Comparison of ENCODE assay signal across 8 cellular contexts in the genomic region with DNA sequence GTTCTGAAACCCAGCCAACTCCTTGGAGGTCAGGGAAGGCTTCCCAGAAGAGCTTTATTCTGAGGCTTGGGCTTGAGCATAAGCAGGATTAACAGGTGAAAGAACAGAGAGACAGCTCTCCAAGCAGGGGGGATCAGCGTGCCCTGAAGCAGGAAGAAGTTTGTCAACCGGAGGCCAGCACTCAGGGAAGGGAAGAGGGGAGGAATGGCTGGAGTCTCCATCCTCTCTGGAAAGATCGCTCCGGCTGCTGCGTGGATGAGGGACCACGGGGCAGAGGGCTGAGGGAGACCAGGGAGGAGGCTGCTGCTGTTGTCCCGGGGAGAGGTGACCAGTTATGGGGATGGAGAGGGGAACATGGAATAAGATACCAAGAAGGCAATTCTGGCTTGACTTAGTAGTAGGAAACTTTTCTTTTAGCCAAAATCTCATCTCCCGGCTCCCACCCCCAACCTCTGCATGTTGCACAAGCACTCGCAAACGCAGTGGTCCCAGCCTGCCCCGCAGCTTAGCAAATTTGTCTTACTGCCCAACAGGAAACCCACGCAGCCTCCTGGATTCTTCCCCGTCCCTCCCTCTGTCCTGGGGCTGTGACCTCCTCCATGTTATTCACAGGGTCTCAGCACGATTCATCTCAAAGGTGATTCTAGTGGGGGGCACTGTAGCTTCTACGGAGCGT. TPM values are rescaled to one million over a fixed set of nuclear protein-coding genes. Genes with fewer than 3 reads are reported as not detected.
DNase-seq lines count a peak whose midpoint lies in the region; ATAC-seq and TF ChIP-seq lines count a peak whose summit lies in the region.

No MANE protein-coding gene starts in this region.

- peaks cover 22% of the 10 kb centered on the region for H3K36me3 Mint-ChIP-seq in GM23338 (ENCODE audit: low read depth)

- 0 out of 2 replicates have a peak, but pooled peaks cover 5% of the 10 kb centered on the region for H3K9me3 ChIP-seq in SU-DHL-6 (ENCODE audit: insufficient read depth, low read length)

- H3K9me3 Mint-ChIP-seq in GM23338 = peaks cover 12% of the 10 kb centered on the region

- ATAC-seq in GM23338 (peak; percentile 27), HG02571 (IDR thresholded peaks at IDR 0.05; ENCODE audit: unreplicated experiment) (no peak), HG02884 (IDR thresholded peaks at IDR 0.05; ENCODE audit: unreplicated experiment) (no peak)

- H3K27me3 ChIP-seq in GM23338 (ENCODE audit: insufficient read depth) (peaks cover 12% of the 10 kb centered on the region), SU-DHL-6 (ENCODE audit: low read length) (no peaks in the 10 kb centered on the region)

- DNase-seq in GM23338 (ENCODE audit: low spot score) (no peak), fibroblast of villous mesenchyme (ENCODE audit: low read depth) (peak; percentile 22), skeletal muscle cell (ENCODE audit: low read depth) (no peak), NCI-H128 (lab: John Stamatoyannopoulos, UW; ENCODE audit: unreplicated experiment) (no peak), SHP77 (lab: John Stamatoyannopoulos, UW) (no peak)

- peaks cover 37% of the 10 kb centered on the region for H3K4me1 Mint-ChIP-seq in GM23338

- H4K20me1 ChIP-seq in GM23338 (replicated peaks; ENCODE audit: insufficient read depth) (no peaks in the 10 kb centered on the region), SU-DHL-6 (ENCODE audit: low read depth, low read length) (no peaks in the 10 kb centered on the region)

- H3K4me3 Mint-ChIP-seq in GM23338 = peak overlapping the region; percentile 78

- peak overlapping the region; percentile 59 for H3K9ac ChIP-seq in SU-DHL-6 (ENCODE audit: low read length)

- H3K27ac ChIP-seq in GM23338 (ENCODE audit: low read depth) (0 out of 2 replicates have a peak overlapping the region, but pooled peaks have one; percentile 9), SU-DHL-6 (ENCODE audit: low read depth, low read length) (no peak overlapping the region)

- H3K4me1 ChIP-seq in GM23338 (ENCODE audit: insufficient read depth) = peaks cover 25% of the 10 kb centered on the region

- peaks cover 15% of the 10 kb centered on the region for H3K27me3 Mint-ChIP-seq in GM23338 (ENCODE audit: insufficient read depth, low read depth, poor library complexity)

- H3K4me3 ChIP-seq in GM23338 = peak overlapping the region; percentile 77
- peak overlapping the region; percentile 55 for H3K4me3 ChIP-seq in SU-DHL-6 (ENCODE audit: insufficient read depth, low read length, poor library complexity, severe bottlenecking)
- peak overlapping the region; percentile 57 for H3K4me3 ChIP-seq in fibroblast of villous mesenchyme (ENCODE audit: low read depth, low read length)
- peak overlapping the region; percentile 48 for H3K4me3 ChIP-seq in skeletal muscle cell (ENCODE audit: low read depth, low read length)

- TF ChIP-seq CTCF in GM23338 (conservative IDR thresholded peaks at IDR 0.05; ENCODE audit: low read depth in 2 of 2) = no peak
- TF ChIP-seq CTCF in SU-DHL-6 (IDR thresholded peaks at IDR 0.05; ENCODE audit: insufficient read depth, low read length, poor library complexity, severe bottlenecking) = no peak
- TF ChIP-seq CTCF in fibroblast of villous mesenchyme (IDR thresholded peaks at IDR 0.05; ENCODE audit: insufficient read depth, low read depth, low read length) = no peak

- H2AFZ ChIP-seq in GM23338 (peak overlapping the region; percentile 91), SU-DHL-6 (ENCODE audit: low read depth, low read length, severe bottlenecking) (peak overlapping the region; percentile 90)

- H3K4me2 ChIP-seq in GM23338 = peak overlapping the region; percentile 90
- H3K4me2 ChIP-seq in SU-DHL-6 (ENCODE audit: low read depth, low read length, poor library complexity, severe bottlenecking) = peak overlapping the region; percentile 51

- H3K36me3 ChIP-seq in GM23338 (ENCODE audit: insufficient read depth) = 0 out of 2 replicates have a peak, but pooled peaks cover 5% of the 10 kb centered on the region
- H3K36me3 ChIP-seq in SU-DHL-6 (ENCODE audit: low read length) = no peaks in the 10 kb centered on the region

- no peaks in the 10 kb centered on the region for H3K9me2 ChIP-seq in GM23338 (ENCODE audit: insufficient read depth)
- H3K9me2 ChIP-seq in SU-DHL-6 (replicated peaks; ENCODE audit: insufficient read depth, low read length) = no peaks in the 10 kb centered on the region

- no peak overlapping the region for H3K27ac Mint-ChIP-seq in GM23338

- H3F3A ChIP-seq in GM23338 (replicated peaks; ENCODE audit: low read depth) (no peaks in the 10 kb centered on the region), SU-DHL-6 (ENCODE audit: insufficient read depth) (0 out of 2 replicates have a peak, but pooled peaks cover 4% of the 10 kb centered on the region)

- H3K79me2 ChIP-seq in GM23338 (replicated peaks; ENCODE audit: insufficient read depth) (peaks cover 28% of the 10 kb centered on the region), SU-DHL-6 (ENCODE audit: insufficient read depth, low read length) (no peaks in the 10 kb centered on the region)

TF ChIP-seq in GM23338, 12 proteins besides CTCF, POLR2A, EP300 and RAD21:
- TF ChIP-seq STAT1 (IDR thresholded peaks at IDR 0.05; ENCODE audit: unreplicated experiment) (no peak), EZH2phosphoT487 (IDR thresholded peaks at IDR 0.05; ENCODE audit: unreplicated experiment) (no peak), ZNF331 (CRISPR knock-in tag; IDR thresholded peaks at IDR 0.05; ENCODE audit: low read depth) (no peak), EZH2 (IDR thresholded peaks at IDR 0.05; ENCODE audit: low read depth, unreplicated experiment) (no peak), REST (IDR thresholded peaks at IDR 0.05; ENCODE audit: unreplicated experiment) (no peak), JUNB (IDR thresholded peaks at IDR 0.05; ENCODE audit: unreplicated experiment) (no peak), ZNF114 (CRISPR knock-in tag; IDR thresholded peaks at IDR 0.05) (no peak), CREB1 (CRISPR knock-in tag; IDR thresholded peaks at IDR 0.05; ENCODE audit: low read depth) (no peak), POLR2AphosphoS5 (IDR thresholded peaks at IDR 0.05; ENCODE audit: low read depth) (no peak)
- TF ChIP-seq, protein P1, sequence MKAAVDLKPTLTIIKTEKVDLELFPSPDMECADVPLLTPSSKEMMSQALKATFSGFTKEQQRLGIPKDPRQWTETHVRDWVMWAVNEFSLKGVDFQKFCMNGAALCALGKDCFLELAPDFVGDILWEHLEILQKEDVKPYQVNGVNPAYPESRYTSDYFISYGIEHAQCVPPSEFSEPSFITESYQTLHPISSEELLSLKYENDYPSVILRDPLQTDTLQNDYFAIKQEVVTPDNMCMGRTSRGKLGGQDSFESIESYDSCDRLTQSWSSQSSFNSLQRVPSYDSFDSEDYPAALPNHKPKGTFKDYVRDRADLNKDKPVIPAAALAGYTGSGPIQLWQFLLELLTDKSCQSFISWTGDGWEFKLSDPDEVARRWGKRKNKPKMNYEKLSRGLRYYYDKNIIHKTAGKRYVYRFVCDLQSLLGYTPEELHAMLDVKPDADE (IDR thresholded peaks at IDR 0.05) = no peak

RNA-seq across cellular contexts. Expression of gene SSH1, which starts 1.2 kb away (rescaled TPM):
- total RNA-seq in GM23338 (2014; rRNA removed; shearing (Covaris generic)) = 10.8 and 11.8 TPM in 2 replicates
- polyA plus RNA-seq in GM23338 (2016; fragmentation: Nextera tagmentation; extraction: Ambion mirVana) = 3.4 and 3.6 TPM in 2 replicates
- 27.2 and 34.1 TPM in 2 replicates for total RNA-seq in fibroblast of villous mesenchyme

RNA-seq across cellular contexts. Expression of gene DAO, which starts 21.4 kb away (rescaled TPM):
- total RNA-seq in GM23338 (2014; rRNA removed; shearing (Covaris generic)) = not detected in 2 replicates
- polyA plus RNA-seq in GM23338 (2016; fragmentation: Nextera tagmentation; extraction: Ambion mirVana) = not detected in 2 replicates
- not detected in 2 replicates for total RNA-seq in fibroblast of villous mesenchyme
